ENCODE assay signal across 26 cellular contexts in genomic region chr2:122020377-122020776, GRCh38.
"Had no signal": no experiment of that assay in that cellular context is flagged by ENCODE, and none has a peak within 500 bp of the region (broad histone marks: within the 10 kb centered on the region; RNA-seq: fewer than 3 reads in every experiment).

No MANE protein-coding gene starts in this region.

- H3K27me3 ChIP-seq: neural progenitor cell, neutrophil, ovary, upper lobe of right lung had no signal

- H3K9ac ChIP-seq: neural progenitor cell had no signal

- H3K9me3 ChIP-seq: heart right ventricle, left lung, lower lobe of right lung, neutrophil, ovary, stomach, suprapubic skin, thoracic aorta, tibial artery, upper lobe of right lung had no signal

- H3K36me3 ChIP-seq: heart right ventricle, left lung, lower lobe of right lung, neural progenitor cell, neutrophil, ovary, stomach, suprapubic skin, thoracic aorta, tibial artery, upper lobe of right lung had no signal

- H3K27ac ChIP-seq: heart right ventricle, left lung, lower lobe of right lung, neural progenitor cell, neutrophil, ovary, skin epidermis, stomach, suprapubic skin, thoracic aorta, tibial artery, upper lobe of right lung had no signal

- DNase-seq: heart right ventricle; hippocampal formation; kidney; left lung; lower lobe of right lung; mammary epithelial cell; mesenchymal stem cell; naive thymus-derived CD8-positive, alpha-beta T cell; occipital lobe; ovary; right cardiac atrium; stimulated activated CD4-positive, alpha-beta T cell treated with anti-CD3 and anti-CD28 coated beads, Interleukin-12 subunit alpha, Interleukin-12 subunit beta, amount 100 ng/mL, for 4 hours; stimulated activated CD4-positive, alpha-beta T cell treated with anti-CD3 and anti-CD28 coated beads, Interleukin-15, amount 100 ng/mL, for 24 hours; stimulated activated CD4-positive, alpha-beta T cell treated with anti-CD3 and anti-CD28 coated beads, Interleukin-2, amount 100 ng/mL, for 24 hours; stimulated activated CD4-positive, alpha-beta T cell treated with anti-CD3 and anti-CD28 coated beads, Interleukin-4, amount 100 ng/mL, for 1 hour; stimulated activated naive B cell treated with anti-CD40 and anti-IgM and Interleukin-4, amounts not matched to agents 10 μg/mL and 1 μg/mL and 100 μg/mL, for 72 hours; stimulated activated naive CD8-positive, alpha-beta T cell treated with anti-CD3 and anti-CD28 coated beads, Interleukin-15, Interleukin-2, amounts not matched to agents 100 U/mL and 50 U/mL, for 24 hours; stomach; tibial artery; trophoblast cell; upper lobe of right lung had no signal

- H3K4me2 ChIP-seq: neural progenitor cell had no signal

- H3K4me3 ChIP-seq: heart right ventricle, left lung, lower lobe of right lung, neural progenitor cell, ovary, skin epidermis, stomach, suprapubic skin, thoracic aorta, tibial artery, upper lobe of right lung had no signal
